ENCODE assay signal across 9 cellular contexts in genomic region chr5:174145821-174146220, GRCh38.
DNase-seq lines count a peak whose midpoint lies in the region; ATAC-seq and TF ChIP-seq lines count a peak whose summit lies in the region.
"Had no signal": no experiment of that assay in that cellular context is flagged by ENCODE, and none has a peak within 500 bp of the region (broad histone marks: within the 10 kb centered on the region; RNA-seq: fewer than 3 reads in every experiment).

No MANE protein-coding gene starts in this region.

- CTCF ChIA-PET in SK-N-SH (lab: Yijun Ruan, JAX) = interaction anchor here (0.8 to 1.9 kb wide), 5 partner anchors 15 to 172 kb away, joined by 3 to 9 read pairs (median 6); partner anchors contain the start of gene NSG2

- H3K36me3 ChIP-seq in SK-N-SH (replicated peaks in 1 of 2; ENCODE audit: control insufficient read depth in 1 of 2, insufficient read depth in 2 of 2, low read length in 1 of 2) (no peaks in the 10 kb centered on the region), uterus (no peaks in the 10 kb centered on the region)

- H3K4me3 ChIP-seq in SK-N-SH (ENCODE audit: low read depth in 2 of 2, low read length in 1 of 2) = no peak overlapping the region
- peak overlapping the region in 4 of 59 donors; percentile 5 to 30 (median 16) for H3K4me3 ChIP-seq in dorsolateral prefrontal cortex
- no peak overlapping the region for H3K4me3 ChIP-seq in uterus

- no peak overlapping the region for H3K9ac ChIP-seq in SK-N-SH

- DNase-seq in SK-N-SH (peak; percentile 87), NCI-H345 (lab: John Stamatoyannopoulos, UW) (peak; percentile 64), dorsolateral prefrontal cortex (peak; percentile 45 to 97 (median 89)), putamen (ENCODE audit: low spot score) (peak; percentile 92), uterus (no peak), DMS79 treated with DMSO at 0.1 percent for 48 hours (lab: John Stamatoyannopoulos, UW) (no peak), NCI-H2081 (lab: John Stamatoyannopoulos, UW) (no peak)
- DNase-seq: activated effector memory CD4-positive, alpha-beta T cell treated with anti-CD3 and anti-CD28 coated beads, Interleukin-2, amount 50 U/mL, for 16 hours had no signal

- TF ChIP-seq RAD21 in SK-N-SH (IDR thresholded peaks at IDR 0.05; ENCODE audit: low read length) = no peak

- no peaks in the 10 kb centered on the region for H3K9me2 ChIP-seq in SK-N-SH

- H3K27ac ChIP-seq in SK-N-SH (ENCODE audit: low read depth in 2 of 2, low read length in 1 of 2) (peak overlapping the region in 1 of 2 experiments; percentile 89; a peak in 2 of 4 replicates), dorsolateral prefrontal cortex (peak overlapping the region; percentile 40 to 96 (median 88)), uterus (no peak overlapping the region)

- no peaks in the 10 kb centered on the region for H3K79me2 ChIP-seq in SK-N-SH (ENCODE audit: insufficient read depth)

- ATAC-seq in SK-N-SH treated with all-trans-retinoic acid at 6 μM for 48 hours = no peak

- intact Hi-C loops in dorsolateral prefrontal cortex (cut with DNase I) = no loop called here
- intact Hi-C loops in uterus (cut with DNase I; ENCODE audit: low total_unique reads) = no loop called here

- TF ChIP-seq EP300 in SK-N-SH (IDR thresholded peaks at IDR 0.05; ENCODE audit: borderline replicate concordance in 1 of 2, low read depth in 1 of 2, low read length in 1 of 2) = no peak

- H4K20me1 ChIP-seq in SK-N-SH (ENCODE audit: insufficient read depth) = no peaks in the 10 kb centered on the region

- POLR2A ChIA-PET in SK-N-SH (lab: Yijun Ruan, JAX) = interaction anchor here (1.0 to 1.5 kb wide), 2 partner anchors 17 to 50 kb away, joined by 4 to 5 read pairs; no protein-coding TSS in a partner anchor

- no peaks in the 10 kb centered on the region for H3K27me3 ChIP-seq in SK-N-SH (ENCODE audit: insufficient read depth)
- no peaks in the 10 kb centered on the region for H3K27me3 ChIP-seq in dorsolateral prefrontal cortex
- H3K27me3 ChIP-seq in uterus = no peaks in the 10 kb centered on the region

- H2AFZ ChIP-seq in SK-N-SH (ENCODE audit: low read depth) = no peak overlapping the region

- H3K9me3 ChIP-seq in SK-N-SH = no peaks in the 10 kb centered on the region
- no peaks in the 10 kb centered on the region for H3K9me3 ChIP-seq in uterus

- H3K4me2 ChIP-seq in SK-N-SH = no peak overlapping the region

- no peak for TF ChIP-seq POLR2A in uterus (IDR thresholded peaks at IDR 0.05)

- TF ChIP-seq CTCF in SK-N-SH (IDR thresholded peaks at IDR 0.05) = no peak
- no peak for TF ChIP-seq CTCF in dorsolateral prefrontal cortex (IDR thresholded peaks at IDR 0.05 in 54 of 56, conservative IDR thresholded peaks at IDR 0.05 in 2 of 56; ENCODE audit: low read depth in 1 of 56, partially characterized antibody in 56 of 56)
- no peak for TF ChIP-seq CTCF in uterus (IDR thresholded peaks at IDR 0.05)

- no peaks in the 10 kb centered on the region for H3F3A ChIP-seq in SK-N-SH (replicated peaks; ENCODE audit: insufficient read depth)

- 29% methylated on average over 5 of the region's 5 CpGs for WGBS in SK-N-SH (ENCODE audit: low lambda C conversion rate)

- H3K4me1 ChIP-seq in SK-N-SH (ENCODE audit: control insufficient read depth in 1 of 2, insufficient read depth in 2 of 2, low read depth in 1 of 2, low read length in 1 of 2) (peaks cover 0 to 18% of the 10 kb centered on the region in 2 experiments; a peak in 2 of 4 replicates), uterus (no peaks in the 10 kb centered on the region)

TF ChIP-seq in SK-N-SH, 30 proteins besides CTCF, POLR2A, EP300 and RAD21:
- no peak for TF ChIP-seq YY1 (IDR thresholded peaks at IDR 0.05; ENCODE audit: low read depth)
- peak; percentile 69; the same call in 1 of the 2 replicates for TF ChIP-seq FOXJ3 (CRISPR knock-in tag; IDR thresholded peaks at IDR 0.05)
- no peak for TF ChIP-seq POLR2AphosphoS5 (IDR thresholded peaks at IDR 0.05; ENCODE audit: low read depth, low read length)
- no peak for TF ChIP-seq TCF12 (IDR thresholded peaks at IDR 0.05)
- 0 out of 2 replicates have a peak, but pooled peaks have one; percentile 14 for TF ChIP-seq GATA2 (CRISPR knock-in tag; IDR thresholded peaks at IDR 0.05)
- TF ChIP-seq EZH2phosphoT487 (IDR thresholded peaks at IDR 0.05; ENCODE audit: borderline replicate concordance, low read depth) = no peak

TF ChIP-seq in SK-N-SH treated with all-trans-retinoic acid at 6 μM for 48 hours, 23 proteins besides CTCF, POLR2A, EP300 and RAD21:
- TF ChIP-seq ARNTL (CRISPR knock-in tag; IDR thresholded peaks at IDR 0.05; ENCODE audit: borderline replicate concordance, low read depth) = no peak
- no peak for TF ChIP-seq OSR1 (CRISPR knock-in tag; IDR thresholded peaks at IDR 0.05)
- no peak for TF ChIP-seq ESRRG (CRISPR knock-in tag; IDR thresholded peaks at IDR 0.05)
- TF ChIP-seq CSDC2 (CRISPR knock-in tag; IDR thresholded peaks at IDR 0.05) = no peak
- TF ChIP-seq ZFP3 (CRISPR knock-in tag; IDR thresholded peaks at IDR 0.05) = no peak
- no peak for TF ChIP-seq BACH2 (CRISPR knock-in tag; IDR thresholded peaks at IDR 0.05; ENCODE audit: borderline replicate concordance)
- no peak for TF ChIP-seq TOX (CRISPR knock-in tag; IDR thresholded peaks at IDR 0.05; ENCODE audit: borderline replicate concordance)
- TF ChIP-seq PPARA (CRISPR knock-in tag; IDR thresholded peaks at IDR 0.05; ENCODE audit: borderline replicate concordance) = no peak

Comparison
In these comparisons a context has a peak if more than half of its experiments do, and no peak if none do; other contexts are left out.
1. DNase-seq: peak in SK-N-SH (single experiment), NCI-H345 (single experiment), dorsolateral prefrontal cortex (10 of 10) and putamen (single experiment); none in uterus (0 of 2), DMS79 treated with DMSO at 0.1 percent for 48 hours (single experiment) and NCI-H2081 (0 of 2).
2. H3K27ac ChIP-seq: peak in dorsolateral prefrontal cortex (59 of 59); none in uterus (0 of 2).